In the genomic region with DNA sequence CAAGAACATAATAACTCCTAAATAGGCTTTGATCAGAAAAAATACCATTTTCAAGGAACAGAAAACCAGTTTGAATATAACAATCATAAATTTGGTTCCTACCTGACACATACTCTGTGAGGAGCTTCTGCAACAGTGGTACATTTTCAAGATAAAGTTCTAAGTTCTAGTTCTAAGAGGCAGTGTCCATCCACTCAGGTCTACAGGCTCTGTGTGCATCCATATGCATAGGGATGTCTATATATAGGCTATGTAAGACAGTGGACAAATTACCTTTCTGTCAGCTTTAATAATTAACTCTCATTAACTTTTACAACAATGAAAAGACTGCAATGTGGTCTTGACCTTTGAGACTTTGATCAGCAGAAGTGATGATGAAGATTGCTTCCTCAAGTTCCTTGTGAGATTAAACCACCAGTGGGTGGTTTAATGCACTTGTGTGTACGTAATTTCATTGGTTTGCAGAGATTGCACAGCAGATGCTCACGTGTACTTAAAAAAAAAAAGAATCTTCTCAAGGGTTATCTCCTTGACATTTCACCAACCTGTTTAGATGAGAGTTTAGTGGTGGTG, we compare ENCODE assay signal across 1 cellular context.
TF ChIP-seq lines count a peak whose summit lies in the region.

A gene (minus strand): TSS at position 215 of the 573 bp plus-strand sequence. CDS start 8,714 bp downstream, outside the sequence.

TF ChIP-seq in SK-N-SH, 30 proteins besides CTCF, POLR2A, EP300 and RAD21 (continued from another document):
- TF ChIP-seq EZH2phosphoT487 (IDR thresholded peaks at IDR 0.05; ENCODE audit: borderline replicate concordance, low read depth) (no peak), TAF1 (IDR thresholded peaks at IDR 0.05; ENCODE audit: borderline replicate concordance, low read depth, low read length) (no peak), GABPA (IDR thresholded peaks at IDR 0.05; ENCODE audit: low read depth) (no peak), YY1 (IDR thresholded peaks at IDR 0.05; ENCODE audit: low read depth) (no peak), TEAD4 (IDR thresholded peaks at IDR 0.05; ENCODE audit: borderline replicate concordance, insufficient read depth) (no peak), MXI1 (IDR thresholded peaks at IDR 0.05; ENCODE audit: low read depth, low read length) (no peak)
- TF ChIP-seq, protein P1, sequence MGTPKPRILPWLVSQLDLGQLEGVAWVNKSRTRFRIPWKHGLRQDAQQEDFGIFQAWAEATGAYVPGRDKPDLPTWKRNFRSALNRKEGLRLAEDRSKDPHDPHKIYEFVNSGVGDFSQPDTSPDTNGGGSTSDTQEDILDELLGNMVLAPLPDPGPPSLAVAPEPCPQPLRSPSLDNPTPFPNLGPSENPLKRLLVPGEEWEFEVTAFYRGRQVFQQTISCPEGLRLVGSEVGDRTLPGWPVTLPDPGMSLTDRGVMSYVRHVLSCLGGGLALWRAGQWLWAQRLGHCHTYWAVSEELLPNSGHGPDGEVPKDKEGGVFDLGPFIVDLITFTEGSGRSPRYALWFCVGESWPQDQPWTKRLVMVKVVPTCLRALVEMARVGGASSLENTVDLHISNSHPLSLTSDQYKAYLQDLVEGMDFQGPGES (IDR thresholded peaks at IDR 0.05; ENCODE audit: low read depth, low read length): no peak
